Comparison of ENCODE assay signal across 12 cellular contexts in the genomic region with DNA sequence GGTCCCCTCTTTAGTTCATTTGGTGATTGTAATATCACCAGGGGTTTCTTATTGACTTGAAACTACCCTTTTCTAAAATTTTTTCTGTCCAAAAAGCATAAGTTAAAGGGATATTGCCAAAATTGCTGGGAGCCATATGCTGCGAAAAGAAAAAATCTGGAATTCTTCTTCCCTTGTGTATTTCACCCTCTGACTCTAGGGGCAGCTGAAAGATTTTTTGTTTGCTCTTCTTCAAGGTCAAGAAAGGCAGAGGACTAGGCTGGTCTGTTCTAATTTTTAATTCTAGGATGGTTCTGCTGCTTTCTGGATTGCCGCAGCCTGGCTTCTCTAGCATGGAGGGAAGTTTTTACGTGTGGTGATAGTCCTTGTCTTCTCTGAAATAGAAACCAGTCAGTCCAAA.
DNase-seq lines count a peak whose midpoint lies in the region; ATAC-seq and TF ChIP-seq lines count a peak whose summit lies in the region.
"Had no signal": no experiment of that assay in that cellular context is flagged by ENCODE, and none has a peak within 500 bp of the region (broad histone marks: within the 10 kb centered on the region; RNA-seq: fewer than 3 reads in every experiment).

No MANE protein-coding gene starts in this region.

- DNase-seq in AG04449 (ENCODE audit: low read depth, low spot score) = no peak
- no peak for DNase-seq in T-helper 17 cell
- no peak for DNase-seq in immature natural killer cell
- no peak for DNase-seq in GM20000 (ENCODE audit: low spot score)
- no peak for DNase-seq in epidermal melanocyte (ENCODE audit: insufficient read length, low spot score)
- DNase-seq in DMS114 treated with DMSO at 0.1 percent for 48 hours (lab: John Stamatoyannopoulos, UW; ENCODE audit: unreplicated experiment) = no peak
- no peak for DNase-seq in effector CD8-positive, alpha-beta T cell (lab: John Stamatoyannopoulos, UW)
- DNase-seq: DMS79, NCI-H2107 had no signal

- H3K9me2 ChIP-seq in DOHH2 (replicated peaks; ENCODE audit: control insufficient read depth, low read length) = no peaks in the 10 kb centered on the region

- no peaks in the 10 kb centered on the region for H3K79me2 ChIP-seq in DOHH2 (ENCODE audit: control insufficient read depth, low read length)

- peak overlapping the region; percentile 25 for H3K4me3 ChIP-seq in AG04449 (ENCODE audit: low read depth, low read length)
- peak overlapping the region; percentile 51 for H3K4me3 ChIP-seq in DOHH2 (ENCODE audit: low read length)
- H3K4me3 ChIP-seq: lung had no signal

- peaks cover 0 to 2% (median 0%) of the 10 kb centered on the region in 6 donors for H3K9me3 Mint-ChIP-seq in immature natural killer cell

- H3K27ac Mint-ChIP-seq in T-helper 17 cell (no peak overlapping the region), immature natural killer cell (no peak overlapping the region)

- TF ChIP-seq CTCF in AG04449 (IDR thresholded peaks at IDR 0.05; ENCODE audit: insufficient read depth, low read length, missing control alignments) = no peak
- TF ChIP-seq CTCF in DOHH2 (IDR thresholded peaks at IDR 0.05; ENCODE audit: low read depth, low read length, poor library complexity, severe bottlenecking) = peak; percentile 6
- no peak for TF ChIP-seq CTCF in GM20000 (IDR thresholded peaks at IDR 0.05; ENCODE audit: extremely low read depth, missing control alignments)

- H3K27me3 ChIP-seq in DOHH2 (ENCODE audit: control insufficient read depth, low read length) = peaks cover 78% of the 10 kb centered on the region

- H3K9me3 ChIP-seq in DOHH2 (ENCODE audit: control insufficient read depth, insufficient read depth, low read length) (no peaks in the 10 kb centered on the region), T-helper 17 cell (ENCODE audit: control insufficient read depth, low read length, poor library complexity, severe bottlenecking) (no peaks in the 10 kb centered on the region)

- no peak overlapping the region for H3K27ac ChIP-seq in DOHH2 (ENCODE audit: low read depth, low read length)
- H3K27ac ChIP-seq: skin epidermis had no signal

- H4K20me1 ChIP-seq in DOHH2 (ENCODE audit: control insufficient read depth, insufficient read depth, low read depth, low read length) = no peaks in the 10 kb centered on the region; the same call in none of the 2 replicates

- H3K4me2 ChIP-seq in DOHH2 (ENCODE audit: low read length) = peak overlapping the region; percentile 59

- peaks cover 41% of the 10 kb centered on the region for H3K4me1 ChIP-seq in DOHH2 (ENCODE audit: control insufficient read depth, low read length)

- H3K4me1 Mint-ChIP-seq in T-helper 17 cell (peaks cover 27% of the 10 kb centered on the region), immature natural killer cell (peaks cover 46 to 49% of the 10 kb centered on the region in 2 donors)

- no peaks in the 10 kb centered on the region for H3K36me3 ChIP-seq in DOHH2 (ENCODE audit: control insufficient read depth, low read length)

- POLR2A ChIA-PET in AG04449 (lab: Yijun Ruan, JAX) = no interaction called here

- peaks cover 6% of the 10 kb centered on the region for H3F3A ChIP-seq in DOHH2 (ENCODE audit: control insufficient read depth, insufficient read depth)

- CTCF ChIA-PET in AG04449 (lab: Yijun Ruan, JAX) = interaction anchor here (0.6 to 4.1 kb wide), 6 partner anchors 9 to 414 kb away, joined by 3 to 19 read pairs (median 3); no protein-coding TSS in a partner anchor

- no peak for ATAC-seq in T-helper 17 cell

- H3K4me3 Mint-ChIP-seq in T-helper 17 cell = peak overlapping the region; percentile 95
- peak overlapping the region; percentile 82 to 88 (median 85) for H3K4me3 Mint-ChIP-seq in immature natural killer cell

- H3K36me3 Mint-ChIP-seq in T-helper 17 cell (ENCODE audit: low read depth) (peaks cover 11% of the 10 kb centered on the region), immature natural killer cell (no peaks in the 10 kb centered on the region)

- H3K27me3 Mint-ChIP-seq in T-helper 17 cell (peaks cover 79% of the 10 kb centered on the region), immature natural killer cell (ENCODE audit: low read depth in 3 of 3) (peaks cover 42 to 51% (median 43%) of the 10 kb centered on the region in 3 donors)
